12 cellular contexts compared by ENCODE assay signal in the genomic region with DNA sequence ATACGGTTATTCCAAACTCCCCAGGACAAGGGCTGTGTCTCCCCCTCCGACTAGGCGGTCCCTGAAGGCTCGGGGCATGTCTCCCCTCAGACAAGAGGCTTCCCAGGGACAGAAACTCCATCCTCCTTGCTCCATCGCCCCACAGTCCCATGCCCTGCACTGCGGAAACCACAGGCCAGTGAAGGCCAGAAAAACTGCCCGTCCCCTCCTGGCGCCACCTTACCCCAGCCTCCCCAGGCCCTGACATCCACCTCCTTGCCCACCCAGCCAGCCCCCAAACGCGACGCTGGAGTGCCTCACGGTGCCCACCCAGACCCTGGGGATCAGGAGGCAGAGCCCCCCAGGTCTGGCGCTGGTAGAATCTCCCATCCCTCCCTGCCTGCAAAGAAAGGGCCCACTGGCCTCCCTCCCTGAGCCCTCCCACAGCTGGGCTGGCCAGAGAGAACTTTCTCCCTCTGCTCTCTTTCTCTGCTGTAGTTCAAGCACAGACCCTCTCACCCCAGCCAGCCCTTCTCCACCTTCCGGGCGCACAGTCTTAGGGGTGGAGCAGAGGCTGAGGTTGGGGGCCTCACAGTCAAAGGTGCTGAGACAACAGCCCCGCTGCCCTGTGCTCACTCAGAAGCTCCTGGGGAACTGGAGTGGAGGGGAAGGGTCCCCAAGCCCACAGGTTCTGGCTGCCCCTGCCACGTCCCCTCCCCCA. TPM values are rescaled to one million over a fixed set of nuclear protein-coding genes. Genes with fewer than 3 reads are reported as not detected.
DNase-seq lines count a peak whose midpoint lies in the region; ATAC-seq, FAIRE-seq and TF ChIP-seq lines count a peak whose summit lies in the region.
"Had no signal": no experiment of that assay in that cellular context is flagged by ENCODE, and none has a peak within 500 bp of the region (broad histone marks: within the 10 kb centered on the region; RNA-seq: fewer than 3 reads in every experiment).

No MANE protein-coding gene starts in this region.

- no peak for DNase-seq in GM23338 (ENCODE audit: low spot score)
- DNase-seq in WTC11 (ENCODE audit: low spot score) = no peak
- DNase-seq in keratinocyte (ENCODE audit: low read depth, low spot score) = no peak
- DNase-seq in sciatic nerve (ENCODE audit: low spot score) = no peak
- no peak for DNase-seq in activated naive CD4-positive, alpha-beta T cell treated with anti-CD3 and anti-CD28 coated beads, Interleukin-2, amount 10 ng/mL, durations not matched to agents 7 days and 5 days
- no peak for DNase-seq in hypothalamus (lab: John Stamatoyannopoulos, UW)
- no peak for DNase-seq in substantia nigra (lab: John Stamatoyannopoulos, UW)
- DNase-seq: amniotic stem cell; SIG-M5; stimulated activated naive CD4-positive, alpha-beta T cell had no signal

- intact Hi-C loops in sciatic nerve (cut with DNase I) = no loop called here

- H3K27ac ChIP-seq in GM23338 (ENCODE audit: low read depth) = no peak overlapping the region
- peak overlapping the region; percentile 100 for H3K27ac ChIP-seq in keratinocyte (ENCODE audit: control insufficient read depth, insufficient read depth, low read length)
- no peak overlapping the region for H3K27ac ChIP-seq in substantia nigra (ENCODE audit: low read depth, low read length, poor library complexity, severe bottlenecking)

- no peaks in the 10 kb centered on the region for H3K9me3 ChIP-seq in keratinocyte (ENCODE audit: control insufficient read depth, low read depth, low read length)

- H3K27ac Mint-ChIP-seq in GM23338 (no peak overlapping the region; the same call in 1 of the 2 replicates), WTC11 (no peak overlapping the region; the same call in 1 of the 2 replicates)
- H3K27ac Mint-ChIP-seq in activated naive CD4-positive, alpha-beta T cell treated with anti-CD3 and anti-CD28 coated beads, Interleukin-2, amount 10 ng/mL, durations not matched to agents 7 days and 5 days = no peak overlapping the region

- no peaks in the 10 kb centered on the region for H3F3A ChIP-seq in GM23338 (replicated peaks; ENCODE audit: low read depth)

- H3K4me1 Mint-ChIP-seq in GM23338 = peaks cover 19% of the 10 kb centered on the region
- peaks cover 11% of the 10 kb centered on the region for H3K4me1 Mint-ChIP-seq in WTC11
- no peaks in the 10 kb centered on the region for H3K4me1 Mint-ChIP-seq in activated naive CD4-positive, alpha-beta T cell treated with anti-CD3 and anti-CD28 coated beads, Interleukin-2, amount 10 ng/mL, durations not matched to agents 7 days and 5 days

- H3K4me1 ChIP-seq in GM23338 (ENCODE audit: insufficient read depth) (peaks cover 5% of the 10 kb centered on the region), keratinocyte (ENCODE audit: control insufficient read depth, extremely low read depth, insufficient read depth, low read length) (peaks cover 97% of the 10 kb centered on the region)

- peak; percentile 15 for ATAC-seq in GM23338
- ATAC-seq in WTC11 = peak; percentile 9
- peak; percentile 8 for ATAC-seq in sciatic nerve
- ATAC-seq in HG03159 (IDR thresholded peaks at IDR 0.05; ENCODE audit: unreplicated experiment) = no peak

- no peaks in the 10 kb centered on the region for H3K36me3 Mint-ChIP-seq in GM23338 (ENCODE audit: low read depth)
- no peaks in the 10 kb centered on the region for H3K36me3 Mint-ChIP-seq in WTC11
- no peaks in the 10 kb centered on the region for H3K36me3 Mint-ChIP-seq in activated naive CD4-positive, alpha-beta T cell treated with anti-CD3 and anti-CD28 coated beads, Interleukin-2, amount 10 ng/mL, durations not matched to agents 7 days and 5 days

- H4K20me1 ChIP-seq in GM23338 (replicated peaks; ENCODE audit: insufficient read depth) (no peaks in the 10 kb centered on the region), keratinocyte (ENCODE audit: control insufficient read depth, extremely low read depth, insufficient read depth, low read length) (no peaks in the 10 kb centered on the region)

- H2AFZ ChIP-seq in GM23338 (peak overlapping the region; percentile 90), keratinocyte (ENCODE audit: control insufficient read depth, low read length) (no peak overlapping the region)

- H3K27me3 ChIP-seq in GM23338 (ENCODE audit: insufficient read depth) (no peaks in the 10 kb centered on the region), keratinocyte (ENCODE audit: control insufficient read depth, extremely low read depth, insufficient read depth, low read length) (no peaks in the 10 kb centered on the region)

- dilution Hi-C loops in keratinocyte (cut with MboI; ENCODE audit: extremely low pct_ligation_motif_present, low sequenced_read_pairs) = no loop called here

- no peaks in the 10 kb centered on the region for H3K9me2 ChIP-seq in GM23338 (ENCODE audit: insufficient read depth)

- H3K9me3 Mint-ChIP-seq in GM23338 (no peaks in the 10 kb centered on the region), WTC11 (no peaks in the 10 kb centered on the region)
- no peaks in the 10 kb centered on the region for H3K9me3 Mint-ChIP-seq in activated naive CD4-positive, alpha-beta T cell treated with anti-CD3 and anti-CD28 coated beads, Interleukin-2, amount 10 ng/mL, durations not matched to agents 7 days and 5 days

- POLR2A ChIA-PET in WTC11 (lab: Charles Lee) = no interaction called here

- FAIRE-seq in keratinocyte (lab: Jason Lieb, UNC) = no peak

- H3K4me3 Mint-ChIP-seq in GM23338 = no peak overlapping the region
- H3K4me3 Mint-ChIP-seq in WTC11 = no peak overlapping the region
- H3K4me3 Mint-ChIP-seq in activated naive CD4-positive, alpha-beta T cell treated with anti-CD3 and anti-CD28 coated beads, Interleukin-2, amount 10 ng/mL, durations not matched to agents 7 days and 5 days = no peak overlapping the region

- H3K36me3 ChIP-seq in GM23338 (ENCODE audit: insufficient read depth) = no peaks in the 10 kb centered on the region
- H3K36me3 ChIP-seq in keratinocyte (ENCODE audit: control insufficient read depth in 2 of 2, extremely low read depth in 1 of 2, insufficient read depth in 2 of 2, low read length in 2 of 2) = no peaks in the 10 kb centered on the region

- TF ChIP-seq CTCF in GM23338 (conservative IDR thresholded peaks at IDR 0.05; ENCODE audit: low read depth in 2 of 2) (no peak), WTC11 (IDR thresholded peaks at IDR 0.05) (no peak), keratinocyte (optimal IDR thresholded peaks at IDR 0.05 in 1 of 3, IDR thresholded peaks at IDR 0.05 in 1 of 3, conservative IDR thresholded peaks at IDR 0.05 in 1 of 3; ENCODE audit: extremely low read depth in 1 of 3, insufficient read depth in 2 of 3, low read length in 3 of 3) (no peak)

- H3K27me3 Mint-ChIP-seq in GM23338 (ENCODE audit: insufficient read depth, low read depth, poor library complexity) (peaks cover 9% of the 10 kb centered on the region), WTC11 (ENCODE audit: low read depth) (no peaks in the 10 kb centered on the region)
- H3K27me3 Mint-ChIP-seq in activated naive CD4-positive, alpha-beta T cell treated with anti-CD3 and anti-CD28 coated beads, Interleukin-2, amount 10 ng/mL, durations not matched to agents 7 days and 5 days = peaks cover 15% of the 10 kb centered on the region

- peaks cover 2% of the 10 kb centered on the region for H3K9me1 ChIP-seq in keratinocyte (ENCODE audit: control insufficient read depth, extremely low read depth, insufficient read depth, low read length)

- H3K79me2 ChIP-seq in GM23338 (replicated peaks; ENCODE audit: insufficient read depth) (no peaks in the 10 kb centered on the region), keratinocyte (ENCODE audit: control insufficient read depth, insufficient read depth, low read length) (peaks cover 3% of the 10 kb centered on the region)

- H3K4me3 ChIP-seq in GM23338 (no peak overlapping the region), keratinocyte (ENCODE audit: control insufficient read depth in 2 of 3, extremely low read depth in 1 of 3, insufficient read depth in 2 of 3, low read depth in 1 of 3, low read length in 3 of 3) (peak overlapping the region in 2 of 3 experiments; percentile 44 to 46)

- peak overlapping the region; percentile 97 for H3K9ac ChIP-seq in keratinocyte (ENCODE audit: control insufficient read depth, extremely low read depth, insufficient read depth, low read length)

- H3K4me2 ChIP-seq in GM23338 = no peak overlapping the region
- H3K4me2 ChIP-seq in keratinocyte (ENCODE audit: control insufficient read depth, extremely low read depth, insufficient read depth, low read depth, low read length) = peak overlapping the region; percentile 86

- CTCF ChIA-PET in WTC11 (lab: Charles Lee) = interaction anchor here (0.7 to 4.4 kb wide), 4 partner anchors 11 to 113 kb away, joined by 3 to 46 read pairs (median 8); no protein-coding TSS in a partner anchor
- CTCF ChIA-PET in activated naive CD4-positive, alpha-beta T cell treated with anti-CD3 and anti-CD28 coated beads, Interleukin-2, amount 10 ng/mL, durations not matched to agents 7 days and 5 days (lab: Charles Lee) = interaction anchor here (13.3 kb wide), 1 partner anchor 10 kb away, joined by 311 read pairs; no protein-coding TSS in a partner anchor

RNA-seq across cellular contexts. Expression of gene KRT17, which starts 30.7 kb away (rescaled TPM):
- 0.63 TPM in 1 of 2 replicates, not detected in the other for total RNA-seq in GM23338 (2014; rRNA removed; shearing (Covaris generic))
- polyA plus RNA-seq in GM23338 (2016; fragmentation: Nextera tagmentation; extraction: Ambion mirVana) = 1.8 TPM in 2 replicates
- 0.53 to 1.5 TPM (median 0.92 TPM) in 3 replicates for total RNA-seq in WTC11 (2021)
- polyA plus RNA-seq in keratinocyte = 6,440 to 12,579 TPM (median 8,666 TPM) in 3 replicates
- polyA plus RNA-seq in keratinocyte (2011; ENCODE audit: low read depth) = 46,546 TPM
- polyA plus RNA-seq in keratinocyte (2011; cell fraction: cytosol; rRNA removed) = 6,491 and 12,585 TPM in 2 replicates
- 12,033 and 13,742 TPM in 2 replicates for polyA plus RNA-seq in keratinocyte (2011; cell fraction: nucleus; rRNA removed)
- 5,743 and 13,877 TPM in 2 replicates for polyA plus RNA-seq in keratinocyte (2012; ENCODE audit: low replicate concordance)
- polyA minus RNA-seq in keratinocyte = 5,137 to 9,087 TPM (median 7,073 TPM) in 3 replicates
- polyA minus RNA-seq in keratinocyte (2011; cell fraction: cytosol; rRNA and poly(A)+ RNA removed) = 14,086 TPM
- 4,848 and 5,061 TPM in 2 replicates for polyA minus RNA-seq in keratinocyte (2011; cell fraction: nucleus; rRNA and poly(A)+ RNA removed)
- not detected for total RNA-seq in sciatic nerve

RNA-seq across cellular contexts. Expression of gene EIF1, which starts 33.6 kb away (rescaled TPM):
- total RNA-seq in GM23338 (2014; rRNA removed; shearing (Covaris generic)) = 270 and 272 TPM in 2 replicates
- polyA plus RNA-seq in GM23338 (2016; fragmentation: Nextera tagmentation; extraction: Ambion mirVana) (525 and 603 TPM in 2 replicates), keratinocyte (236 to 308 TPM (median 272 TPM) in 3 replicates)
- total RNA-seq in WTC11 (2021) (466 to 481 TPM (median 475 TPM) in 3 replicates), sciatic nerve (891 TPM)
- polyA plus RNA-seq in keratinocyte (2011; ENCODE audit: low read depth) = 1,255 TPM
- polyA plus RNA-seq in keratinocyte (2011; cell fraction: cytosol; rRNA removed) = 367 and 580 TPM in 2 replicates
- polyA plus RNA-seq in keratinocyte (2011; cell fraction: nucleus; rRNA removed) = 378 and 447 TPM in 2 replicates
- 695 and 2,008 TPM in 2 replicates for polyA plus RNA-seq in keratinocyte (2012; ENCODE audit: low replicate concordance)
- polyA minus RNA-seq in keratinocyte = 71.7 to 141 TPM (median 108 TPM) in 3 replicates
- polyA minus RNA-seq in keratinocyte (2011; cell fraction: cytosol; rRNA and poly(A)+ RNA removed) = 100 TPM
- 71.1 and 103 TPM in 2 replicates for polyA minus RNA-seq in keratinocyte (2011; cell fraction: nucleus; rRNA and poly(A)+ RNA removed)

RNA-seq across cellular contexts. Expression of gene KRT16, which starts 42.5 kb away (rescaled TPM):
- not detected in 2 replicates for total RNA-seq in GM23338 (2014; rRNA removed; shearing (Covaris generic))
- not detected in 2 replicates for polyA plus RNA-seq in GM23338 (2016; fragmentation: Nextera tagmentation; extraction: Ambion mirVana)
- total RNA-seq in WTC11 (2021) = not detected in 3 replicates
- polyA plus RNA-seq in keratinocyte = 1,163 to 4,746 TPM (median 1,851 TPM) in 3 replicates
- 20,474 TPM for polyA plus RNA-seq in keratinocyte (2011; ENCODE audit: low read depth)
- 1,428 and 3,010 TPM in 2 replicates for polyA plus RNA-seq in keratinocyte (2011; cell fraction: cytosol; rRNA removed)
- polyA plus RNA-seq in keratinocyte (2011; cell fraction: nucleus; rRNA removed) = 2,522 and 2,889 TPM in 2 replicates
- 1,329 and 6,837 TPM in 2 replicates for polyA plus RNA-seq in keratinocyte (2012; ENCODE audit: low replicate concordance)
- 1,159 to 3,059 TPM (median 1,751 TPM) in 3 replicates for polyA minus RNA-seq in keratinocyte
- 3,006 TPM for polyA minus RNA-seq in keratinocyte (2011; cell fraction: cytosol; rRNA and poly(A)+ RNA removed)
- 1,076 and 1,184 TPM in 2 replicates for polyA minus RNA-seq in keratinocyte (2011; cell fraction: nucleus; rRNA and poly(A)+ RNA removed)
- total RNA-seq in sciatic nerve = 0.85 TPM

RNA-seq across cellular contexts. Expression of gene GAST, which starts 57.1 kb away (rescaled TPM):
- not detected in 2 replicates for total RNA-seq in GM23338 (2014; rRNA removed; shearing (Covaris generic))
- polyA plus RNA-seq in GM23338 (2016; fragmentation: Nextera tagmentation; extraction: Ambion mirVana) = not detected in 2 replicates
- not detected in 3 replicates for total RNA-seq in WTC11 (2021)
- polyA plus RNA-seq in keratinocyte = 0.40 to 4.8 TPM (median 0.87 TPM) in 3 replicates
- polyA plus RNA-seq in keratinocyte (2011; ENCODE audit: low read depth) = 4.0 TPM
- 2.4 and 3.9 TPM in 2 replicates for polyA plus RNA-seq in keratinocyte (2011; cell fraction: cytosol; rRNA removed)
- polyA plus RNA-seq in keratinocyte (2011; cell fraction: nucleus; rRNA removed) = 1.4 and 2.1 TPM in 2 replicates
- polyA plus RNA-seq in keratinocyte (2012; ENCODE audit: low replicate concordance) = 2.0 and 15.0 TPM in 2 replicates
- polyA minus RNA-seq in keratinocyte = 0.76 TPM in 1 of 3 replicates, not detected in the others
- polyA minus RNA-seq in keratinocyte (2011; cell fraction: cytosol; rRNA and poly(A)+ RNA removed) = not detected
- polyA minus RNA-seq in keratinocyte (2011; cell fraction: nucleus; rRNA and poly(A)+ RNA removed) = not detected in 2 replicates
- not detected for total RNA-seq in sciatic nerve
- total RNA-seq: renal cortical epithelial cell had no signal
